In the genomic region with DNA sequence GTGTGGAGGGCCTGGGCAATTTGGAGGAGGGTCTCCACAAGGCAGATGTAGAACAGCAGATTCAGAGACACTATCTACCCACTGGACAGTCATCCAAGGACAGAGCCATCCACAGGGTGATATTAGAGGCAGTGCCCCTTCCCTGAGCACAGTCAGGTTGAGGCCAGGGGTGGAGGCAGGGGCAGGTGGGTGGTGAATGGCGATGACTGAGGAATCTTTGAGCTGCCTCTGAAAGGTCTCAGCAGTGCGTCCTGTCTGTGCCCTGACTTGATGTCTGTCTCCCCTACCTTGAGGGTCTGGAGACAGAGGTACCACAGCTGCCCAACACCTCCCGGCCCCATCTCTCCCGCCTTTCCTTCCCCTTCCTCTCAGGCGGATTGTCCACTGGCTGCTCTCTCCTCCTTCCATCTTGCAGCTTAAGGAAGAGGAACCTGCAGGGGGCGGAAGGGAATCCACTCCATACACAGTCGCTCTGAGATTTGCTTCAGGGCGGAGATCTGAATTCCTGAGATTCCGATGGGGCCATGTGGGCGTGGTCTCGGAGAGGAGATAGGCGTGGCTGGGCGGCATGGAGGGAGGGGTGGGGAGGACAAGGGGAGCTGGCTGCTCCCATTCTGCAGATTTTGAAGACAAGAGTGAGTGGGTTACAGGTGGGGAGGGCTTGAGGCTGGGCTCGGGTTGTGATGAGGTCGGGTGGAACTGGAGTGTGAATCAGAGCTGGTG, we compare ENCODE assay signal across 1 cellular context.
TF ChIP-seq lines count a peak whose summit lies in the region.

No MANE protein-coding gene starts in this region.

TF ChIP-seq in GM23338, 12 proteins besides CTCF, POLR2A, EP300 and RAD21 (continued from another document):
- TF ChIP-seq, protein P1, sequence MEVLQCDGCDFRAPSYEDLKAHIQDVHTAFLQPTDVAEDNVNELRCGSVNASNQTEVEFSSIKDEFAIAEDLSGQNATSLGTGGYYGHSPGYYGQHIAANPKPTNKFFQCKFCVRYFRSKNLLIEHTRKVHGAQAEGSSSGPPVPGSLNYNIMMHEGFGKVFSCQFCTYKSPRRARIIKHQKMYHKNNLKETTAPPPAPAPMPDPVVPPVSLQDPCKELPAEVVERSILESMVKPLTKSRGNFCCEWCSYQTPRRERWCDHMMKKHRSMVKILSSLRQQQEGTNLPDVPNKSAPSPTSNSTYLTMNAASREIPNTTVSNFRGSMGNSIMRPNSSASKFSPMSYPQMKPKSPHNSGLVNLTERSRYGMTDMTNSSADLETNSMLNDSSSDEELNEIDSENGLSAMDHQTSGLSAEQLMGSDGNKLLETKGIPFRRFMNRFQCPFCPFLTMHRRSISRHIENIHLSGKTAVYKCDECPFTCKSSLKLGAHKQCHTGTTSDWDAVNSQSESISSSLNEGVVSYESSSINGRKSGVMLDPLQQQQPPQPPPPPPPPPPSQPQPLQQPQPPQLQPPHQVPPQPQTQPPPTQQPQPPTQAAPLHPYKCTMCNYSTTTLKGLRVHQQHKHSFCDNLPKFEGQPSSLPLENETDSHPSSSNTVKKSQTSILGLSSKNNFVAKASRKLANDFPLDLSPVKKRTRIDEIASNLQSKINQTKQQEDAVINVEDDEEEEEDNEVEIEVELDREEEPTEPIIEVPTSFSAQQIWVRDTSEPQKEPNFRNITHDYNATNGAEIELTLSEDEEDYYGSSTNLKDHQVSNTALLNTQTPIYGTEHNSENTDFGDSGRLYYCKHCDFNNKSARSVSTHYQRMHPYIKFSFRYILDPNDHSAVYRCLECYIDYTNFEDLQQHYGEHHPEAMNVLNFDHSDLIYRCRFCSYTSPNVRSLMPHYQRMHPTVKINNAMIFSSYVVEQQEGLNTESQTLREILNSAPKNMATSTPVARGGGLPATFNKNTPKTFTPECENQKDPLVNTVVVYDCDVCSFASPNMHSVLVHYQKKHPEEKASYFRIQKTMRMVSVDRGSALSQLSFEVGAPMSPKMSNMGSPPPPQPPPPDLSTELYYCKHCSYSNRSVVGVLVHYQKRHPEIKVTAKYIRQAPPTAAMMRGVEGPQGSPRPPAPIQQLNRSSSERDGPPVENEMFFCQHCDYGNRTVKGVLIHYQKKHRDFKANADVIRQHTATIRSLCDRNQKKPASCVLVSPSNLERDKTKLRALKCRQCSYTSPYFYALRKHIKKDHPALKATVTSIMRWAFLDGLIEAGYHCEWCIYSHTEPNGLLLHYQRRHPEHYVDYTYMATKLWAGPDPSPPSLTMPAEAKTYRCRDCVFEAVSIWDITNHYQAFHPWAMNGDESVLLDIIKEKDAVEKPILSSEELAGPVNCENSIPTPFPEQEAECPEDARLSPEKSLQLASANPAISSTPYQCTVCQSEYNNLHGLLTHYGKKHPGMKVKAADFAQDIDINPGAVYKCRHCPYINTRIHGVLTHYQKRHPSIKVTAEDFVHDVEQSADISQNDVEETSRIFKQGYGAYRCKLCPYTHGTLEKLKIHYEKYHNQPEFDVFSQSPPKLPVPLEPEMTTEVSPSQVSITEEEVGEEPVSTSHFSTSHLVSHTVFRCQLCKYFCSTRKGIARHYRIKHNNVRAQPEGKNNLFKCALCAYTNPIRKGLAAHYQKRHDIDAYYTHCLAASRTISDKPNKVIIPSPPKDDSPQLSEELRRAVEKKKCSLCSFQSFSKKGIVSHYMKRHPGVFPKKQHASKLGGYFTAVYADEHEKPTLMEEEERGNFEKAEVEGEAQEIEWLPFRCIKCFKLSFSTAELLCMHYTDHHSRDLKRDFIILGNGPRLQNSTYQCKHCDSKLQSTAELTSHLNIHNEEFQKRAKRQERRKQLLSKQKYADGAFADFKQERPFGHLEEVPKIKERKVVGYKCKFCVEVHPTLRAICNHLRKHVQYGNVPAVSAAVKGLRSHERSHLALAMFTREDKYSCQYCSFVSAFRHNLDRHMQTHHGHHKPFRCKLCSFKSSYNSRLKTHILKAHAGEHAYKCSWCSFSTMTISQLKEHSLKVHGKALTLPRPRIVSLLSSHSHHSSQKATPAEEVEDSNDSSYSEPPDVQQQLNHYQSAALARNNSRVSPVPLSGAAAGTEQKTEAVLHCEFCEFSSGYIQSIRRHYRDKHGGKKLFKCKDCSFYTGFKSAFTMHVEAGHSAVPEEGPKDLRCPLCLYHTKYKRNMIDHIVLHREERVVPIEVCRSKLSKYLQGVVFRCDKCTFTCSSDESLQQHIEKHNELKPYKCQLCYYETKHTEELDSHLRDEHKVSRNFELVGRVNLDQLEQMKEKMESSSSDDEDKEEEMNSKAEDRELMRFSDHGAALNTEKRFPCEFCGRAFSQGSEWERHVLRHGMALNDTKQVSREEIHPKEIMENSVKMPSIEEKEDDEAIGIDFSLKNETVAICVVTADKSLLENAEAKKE (CRISPR knock-in tag; IDR thresholded peaks at IDR 0.05), result peak; percentile 40; the same call in 1 of the 2 replicates
- TF ChIP-seq ZNF114 (CRISPR knock-in tag; IDR thresholded peaks at IDR 0.05), result no peak
- TF ChIP-seq CREB1 (CRISPR knock-in tag; IDR thresholded peaks at IDR 0.05; ENCODE audit: low read depth), result peak; percentile 14; the same call in 1 of the 2 replicates
- TF ChIP-seq EZH2phosphoT487 (IDR thresholded peaks at IDR 0.05; ENCODE audit: unreplicated experiment), result no peak
- no peak for TF ChIP-seq STAT1 (IDR thresholded peaks at IDR 0.05; ENCODE audit: unreplicated experiment)
- TF ChIP-seq, protein P2, sequence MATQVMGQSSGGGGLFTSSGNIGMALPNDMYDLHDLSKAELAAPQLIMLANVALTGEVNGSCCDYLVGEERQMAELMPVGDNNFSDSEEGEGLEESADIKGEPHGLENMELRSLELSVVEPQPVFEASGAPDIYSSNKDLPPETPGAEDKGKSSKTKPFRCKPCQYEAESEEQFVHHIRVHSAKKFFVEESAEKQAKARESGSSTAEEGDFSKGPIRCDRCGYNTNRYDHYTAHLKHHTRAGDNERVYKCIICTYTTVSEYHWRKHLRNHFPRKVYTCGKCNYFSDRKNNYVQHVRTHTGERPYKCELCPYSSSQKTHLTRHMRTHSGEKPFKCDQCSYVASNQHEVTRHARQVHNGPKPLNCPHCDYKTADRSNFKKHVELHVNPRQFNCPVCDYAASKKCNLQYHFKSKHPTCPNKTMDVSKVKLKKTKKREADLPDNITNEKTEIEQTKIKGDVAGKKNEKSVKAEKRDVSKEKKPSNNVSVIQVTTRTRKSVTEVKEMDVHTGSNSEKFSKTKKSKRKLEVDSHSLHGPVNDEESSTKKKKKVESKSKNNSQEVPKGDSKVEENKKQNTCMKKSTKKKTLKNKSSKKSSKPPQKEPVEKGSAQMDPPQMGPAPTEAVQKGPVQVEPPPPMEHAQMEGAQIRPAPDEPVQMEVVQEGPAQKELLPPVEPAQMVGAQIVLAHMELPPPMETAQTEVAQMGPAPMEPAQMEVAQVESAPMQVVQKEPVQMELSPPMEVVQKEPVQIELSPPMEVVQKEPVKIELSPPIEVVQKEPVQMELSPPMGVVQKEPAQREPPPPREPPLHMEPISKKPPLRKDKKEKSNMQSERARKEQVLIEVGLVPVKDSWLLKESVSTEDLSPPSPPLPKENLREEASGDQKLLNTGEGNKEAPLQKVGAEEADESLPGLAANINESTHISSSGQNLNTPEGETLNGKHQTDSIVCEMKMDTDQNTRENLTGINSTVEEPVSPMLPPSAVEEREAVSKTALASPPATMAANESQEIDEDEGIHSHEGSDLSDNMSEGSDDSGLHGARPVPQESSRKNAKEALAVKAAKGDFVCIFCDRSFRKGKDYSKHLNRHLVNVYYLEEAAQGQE (IDR thresholded peaks at IDR 0.05; ENCODE audit: unreplicated experiment), result no peak
- TF ChIP-seq ZNF331 (CRISPR knock-in tag; IDR thresholded peaks at IDR 0.05; ENCODE audit: low read depth), result no peak
- TF ChIP-seq NANOG (IDR thresholded peaks at IDR 0.05; ENCODE audit: borderline replicate concordance), result no peak
- no peak for TF ChIP-seq JUNB (IDR thresholded peaks at IDR 0.05; ENCODE audit: unreplicated experiment)
- peak; percentile 27; the same call in 1 of the 2 replicates for TF ChIP-seq POLR2AphosphoS5 (IDR thresholded peaks at IDR 0.05; ENCODE audit: low read depth)
- no peak for TF ChIP-seq EZH2 (IDR thresholded peaks at IDR 0.05; ENCODE audit: low read depth, unreplicated experiment)
